1 cellular context compared by ENCODE assay signal in genomic region chr3:105869982-105870381, GRCh38.
TF ChIP-seq lines count a peak whose summit lies in the region.

No MANE protein-coding gene starts in this region.

TF ChIP-seq in HEK293, 187 proteins besides CTCF, POLR2A, EP300 and RAD21 (continued from another document):
- no peak for TF ChIP-seq PBX3 (CRISPR knock-in tag; IDR thresholded peaks at IDR 0.05)
- no peak for TF ChIP-seq ZNF670 (tag by site-specific recombination; IDR thresholded peaks at IDR 0.05; ENCODE audit: low read depth)
- TF ChIP-seq ZNF580 (tag by site-specific recombination; IDR thresholded peaks at IDR 0.05) = no peak
TF ChIP-seq in HEK293: peak in this region for 0.
